Comparison of ENCODE assay signal across 1 cellular context in genomic region chr6:34132082-34132357, GRCh38.
TF ChIP-seq lines count a peak whose summit lies in the region.

No MANE protein-coding gene starts in this region.

TF ChIP-seq in WTC11, 78 proteins besides CTCF, POLR2A, EP300 and RAD21 (continued from another document):
- TF ChIP-seq ZNF425 (CRISPR knock-in tag; conservative IDR thresholded peaks at IDR 0.05) (no peak), SP1 (CRISPR knock-in tag; conservative IDR thresholded peaks at IDR 0.05) (no peak)
- TF ChIP-seq, protein P1, sequence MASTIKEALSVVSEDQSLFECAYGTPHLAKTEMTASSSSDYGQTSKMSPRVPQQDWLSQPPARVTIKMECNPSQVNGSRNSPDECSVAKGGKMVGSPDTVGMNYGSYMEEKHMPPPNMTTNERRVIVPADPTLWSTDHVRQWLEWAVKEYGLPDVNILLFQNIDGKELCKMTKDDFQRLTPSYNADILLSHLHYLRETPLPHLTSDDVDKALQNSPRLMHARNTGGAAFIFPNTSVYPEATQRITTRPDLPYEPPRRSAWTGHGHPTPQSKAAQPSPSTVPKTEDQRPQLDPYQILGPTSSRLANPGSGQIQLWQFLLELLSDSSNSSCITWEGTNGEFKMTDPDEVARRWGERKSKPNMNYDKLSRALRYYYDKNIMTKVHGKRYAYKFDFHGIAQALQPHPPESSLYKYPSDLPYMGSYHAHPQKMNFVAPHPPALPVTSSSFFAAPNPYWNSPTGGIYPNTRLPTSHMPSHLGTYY (CRISPR knock-in tag; IDR thresholded peaks at IDR 0.05) = no peak
TF ChIP-seq in WTC11: peak in this region for 1.
